In the genomic region with DNA sequence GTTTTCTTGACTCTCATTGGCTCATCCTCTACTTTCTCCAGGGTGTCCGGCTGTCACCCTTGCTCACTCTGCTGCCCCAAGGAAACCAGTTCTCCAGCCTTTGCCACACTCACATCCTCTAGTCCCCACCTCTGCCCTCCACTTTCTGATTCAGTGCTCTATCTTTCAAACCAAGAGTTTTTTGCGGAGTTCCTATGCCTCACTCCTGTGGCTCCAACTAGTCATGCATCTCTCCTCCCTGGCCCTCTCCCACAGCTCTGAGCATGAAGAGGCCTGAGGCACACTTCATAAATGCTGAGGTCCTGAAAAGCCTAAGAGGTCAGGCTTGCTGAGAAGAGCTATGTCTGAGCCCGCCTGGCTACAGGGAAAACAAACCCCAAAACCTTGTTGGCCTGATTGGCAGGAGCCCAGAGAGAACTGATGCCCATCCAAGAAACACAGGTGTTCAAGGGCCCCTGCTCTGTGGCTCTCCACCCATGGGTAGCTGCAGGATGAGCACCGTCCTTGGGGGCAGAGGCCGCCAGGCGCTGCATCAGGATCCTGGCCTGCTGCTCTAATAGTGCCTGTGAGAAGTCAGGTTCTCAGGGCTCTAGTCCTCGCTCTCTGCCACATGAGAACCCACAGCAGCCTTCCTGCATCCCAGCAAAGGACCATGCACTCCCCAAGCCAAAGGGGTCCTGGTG, we compare ENCODE assay signal across 17 cellular contexts. TPM values are rescaled to one million over a fixed set of nuclear protein-coding genes. Genes with fewer than 3 reads are reported as not detected.
DNase-seq lines count a peak whose midpoint lies in the region; ATAC-seq, FAIRE-seq and TF ChIP-seq lines count a peak whose summit lies in the region.
"Had no signal": no experiment of that assay in that cellular context is flagged by ENCODE, and none has a peak within 500 bp of the region (broad histone marks: within the 10 kb centered on the region; RNA-seq: fewer than 3 reads in every experiment).

No MANE protein-coding gene starts in this region.

- peak overlapping the region; percentile 86 for H3K9ac ChIP-seq in HepG2 (ENCODE audit: insufficient read depth, low read depth, low read length)
- H3K9ac ChIP-seq in subcutaneous abdominal adipose tissue (ENCODE audit: low read length in 5 of 5) = peak overlapping the region in 1 of 5 donors; percentile 22

- no peak for TF ChIP-seq POLR2A in HepG2 (IDR thresholded peaks at IDR 0.05; ENCODE audit: insufficient read depth in 1 of 2, low read depth in 2 of 2, low read length in 2 of 2)

- H3K4me1 ChIP-seq in Panc1 (ENCODE audit: control insufficient read depth, insufficient read depth, low read length) (no peaks in the 10 kb centered on the region), HepG2 (ENCODE audit: insufficient read depth, low read length) (peaks cover 54% of the 10 kb centered on the region), subcutaneous abdominal adipose tissue (ENCODE audit: control insufficient read depth in 5 of 5, insufficient read depth in 5 of 5, low read length in 5 of 5) (peaks cover 25 to 73% (median 65%) of the 10 kb centered on the region in 5 donors)

- CTCF ChIA-PET in Panc1 (lab: Charles Lee) (interaction anchor here (0.7 kb wide), 1 partner anchor 230 kb away, joined by 3 read pairs; no protein-coding TSS in a partner anchor), HepG2 (lab: Yijun Ruan, JAX; ENCODE audit: low intra/inter-chr PET ratio, low total read pairs) (no interaction called here)

- H4K20me1 ChIP-seq in HepG2 (ENCODE audit: insufficient read depth, low read length) = no peaks in the 10 kb centered on the region

- no peak overlapping the region for H2AFZ ChIP-seq in HepG2 (ENCODE audit: low read length)

- H3K9me3 ChIP-seq in Panc1 (ENCODE audit: control insufficient read depth, insufficient read depth, low read depth, low read length) = no peaks in the 10 kb centered on the region
- H3K9me3 ChIP-seq in HepG2 (ENCODE audit: low read length) = no peaks in the 10 kb centered on the region
- no peaks in the 10 kb centered on the region for H3K9me3 ChIP-seq in subcutaneous abdominal adipose tissue (ENCODE audit: control insufficient read depth in 5 of 5, low read length in 5 of 5)
- H3K9me3 ChIP-seq: ascending aorta, psoas muscle had no signal

- DNase-seq in Panc1 (ENCODE audit: low read depth, low spot score) (no peak), cerebellar cortex (ENCODE audit: low spot score) (peak; percentile 39), HepG2 (ENCODE audit: low spot score) (no peak), DMS53 treated with DMSO at 0.1 percent for 48 hours (lab: John Stamatoyannopoulos, UW; ENCODE audit: unreplicated experiment) (no peak), DMS53 (lab: John Stamatoyannopoulos, UW) (no peak), A172 (ENCODE audit: low spot score) (no peak), hypothalamus (lab: John Stamatoyannopoulos, UW) (no peak)
- DNase-seq: activated CD4-positive, alpha-beta T cell treated with anti-CD3 and anti-CD28 coated beads for 36 hours; activated T-cell treated with anti-CD3 and anti-CD28 coated beads, Interleukin-2, amount 50 U/mL, for 4 hours; CD4-positive, CD25-positive, alpha-beta regulatory T cell; effector CD8-positive, alpha-beta T cell; NCI-H1105 had no signal

- no TSS peak for BruUV-seq in Panc1 (replicated peaks; lab: Mats Ljungman, UMichigan)
- no TSS peak for BruUV-seq in HepG2 (replicated peaks; lab: Mats Ljungman, UMichigan)

- H3K36me3 ChIP-seq in Panc1 (ENCODE audit: control insufficient read depth, insufficient read depth, low read length) (no peaks in the 10 kb centered on the region), HepG2 (replicated peaks in 1 of 2; ENCODE audit: control insufficient read depth in 1 of 2, insufficient read depth in 2 of 2, low read length in 2 of 2) (no peaks in the 10 kb centered on the region), subcutaneous abdominal adipose tissue (ENCODE audit: control insufficient read depth in 5 of 5, insufficient read depth in 5 of 5, low read length in 5 of 5) (no peaks in the 10 kb centered on the region)
- H3K36me3 ChIP-seq: ascending aorta had no signal

- intact Hi-C loops in Panc1 (cut with micrococcal nuclease; ENCODE audit: unreplicated experiment) (no loop called here), HepG2 (cut with micrococcal nuclease; ENCODE audit: unreplicated experiment) (no loop called here)

- no peak for TF ChIP-seq RAD21 in HepG2 (CRISPR knock-in tag; IDR thresholded peaks at IDR 0.05)

- TF ChIP-seq EP300 in HepG2 (IDR thresholded peaks at IDR 0.05; ENCODE audit: low read depth in 2 of 2, low read length in 2 of 2) (no peak), HepG2 (CRISPR knock-in tag; IDR thresholded peaks at IDR 0.05; ENCODE audit: borderline replicate concordance) (no peak)

- in situ Hi-C loops in Panc1 (cut with HindIII; ENCODE audit: low pct_unique_long_range_greater_than_20kb, low sequenced_read_pairs) (no loop called here), HepG2 (cut with HindIII; ENCODE audit: extremely low pct_ligation_motif_present, low pct_unique_long_range_greater_than_20kb) (no loop called here)

- WGBS in HepG2 (ENCODE audit: low lambda C conversion rate) = 98% methylated on average over 7 of the region's 7 CpGs

- ATAC-seq in Panc1 (peak; percentile 44), HepG2 (no peak)
- ATAC-seq: activated CD4-positive, alpha-beta T cell treated with anti-CD3 and anti-CD28 coated beads for 36 hours; activated T-cell treated with anti-CD3 and anti-CD28 coated beads, Interleukin-2, amount 50 U/mL, for 4 hours had no signal

- H3K27me3 ChIP-seq in Panc1 (ENCODE audit: control insufficient read depth, insufficient read depth, low read length) = no peaks in the 10 kb centered on the region
- H3K27me3 ChIP-seq in HepG2 (ENCODE audit: control insufficient read depth in 1 of 2, insufficient read depth in 2 of 2, low read length in 2 of 2) = no peaks in the 10 kb centered on the region
- no peaks in the 10 kb centered on the region for H3K27me3 ChIP-seq in subcutaneous abdominal adipose tissue (ENCODE audit: control insufficient read depth in 5 of 5, insufficient read depth in 4 of 5, low read length in 5 of 5)
- H3K27me3 ChIP-seq: ascending aorta, foreskin keratinocyte had no signal

- POLR2A ChIA-PET in Panc1 (lab: Charles Lee) (no interaction called here), HepG2 (lab: Yijun Ruan, JAX) (interaction anchor here (0.9 to 4.8 kb wide), 8 partner anchors 9 to 164 kb away, joined by 3 to 78 read pairs (median 22); a partner anchor contains a TSS)

- no peaks in the 10 kb centered on the region for H3K79me2 ChIP-seq in HepG2 (ENCODE audit: insufficient read depth, low read length)

- H3K4me2 ChIP-seq in HepG2 (ENCODE audit: low read depth, low read length) = no peak overlapping the region

- TF ChIP-seq CTCF in Panc1 (IDR thresholded peaks at IDR 0.05) = no peak
- TF ChIP-seq CTCF in HepG2 (CRISPR knock-in tag; IDR thresholded peaks at IDR 0.05) = no peak

- FAIRE-seq in HepG2 (lab: Jason Lieb, UNC) = no peak
- FAIRE-seq: RCC 7860 had no signal

- H3K4me3 ChIP-seq in Panc1 (ENCODE audit: low read depth in 2 of 2, low read length in 2 of 2) = no peak overlapping the region
- H3K4me3 ChIP-seq in HepG2 (replicated peaks in 1 of 3; ENCODE audit: insufficient read depth in 1 of 3, low read depth in 2 of 3, low read length in 3 of 3) = no peak overlapping the region
- no peak overlapping the region for H3K4me3 ChIP-seq in subcutaneous abdominal adipose tissue (ENCODE audit: low read depth in 1 of 5, low read length in 5 of 5)
- H3K4me3 ChIP-seq: ascending aorta, psoas muscle had no signal

- H3K27ac ChIP-seq in Panc1 (ENCODE audit: low read length) = no peak overlapping the region
- H3K27ac ChIP-seq in HepG2 (ENCODE audit: extremely low read length, insufficient read depth, low read length) = peak overlapping the region; percentile 95
- H3K27ac ChIP-seq in subcutaneous abdominal adipose tissue (ENCODE audit: low read depth, low read length) = peak overlapping the region; percentile 34
- H3K27ac ChIP-seq: foreskin keratinocyte, psoas muscle had no signal

RNA-seq across cellular contexts. Expression of a gene that starts 42.1 kb away (rescaled TPM):
- 46.1 TPM for total RNA-seq in Panc1 (2021; ENCODE audit: unreplicated experiment)
- 45.1 TPM for polyA plus RNA-seq in Panc1 (2012; ENCODE audit: insufficient read length)
- 22.0 and 22.8 TPM in 2 replicates for total RNA-seq in HepG2 (2016; rRNA removed; fragmentation: Illumina TruSeq; extraction: Trizol)
- 4.7 and 4.9 TPM in 2 replicates for total RNA-seq in HepG2 (2016; cell fraction: cytosol; rRNA removed; fragmentation: Illumina TruSeq; extraction: Trizol; ENCODE audit: low read depth)
- 18.5 and 23.5 TPM in 2 replicates for total RNA-seq in HepG2 (2016; cell fraction: insoluble cytoplasmic fraction; rRNA removed; fragmentation: Illumina TruSeq; extraction: Trizol)
- total RNA-seq in HepG2 (2016; cell fraction: membrane; rRNA removed; fragmentation: Illumina TruSeq; extraction: Trizol) = 12.9 and 13.2 TPM in 2 replicates
- 16.8 and 19.0 TPM in 2 replicates for total RNA-seq in HepG2 (2016; cell fraction: nucleus; rRNA removed; fragmentation: Illumina TruSeq; extraction: Trizol)
- 15.2 and 17.3 TPM in 2 replicates for polyA plus RNA-seq in HepG2 (2011; rRNA removed)
- polyA plus RNA-seq in HepG2 (2011; cell fraction: cytosol; rRNA removed) = 9.2 and 11.9 TPM in 2 replicates
- polyA plus RNA-seq in HepG2 (2011; cell fraction: nucleus; rRNA removed) = 20.1 and 23.4 TPM in 2 replicates
- polyA plus RNA-seq in HepG2 (2012) = 13.4 and 14.5 TPM in 2 replicates
- polyA plus RNA-seq in HepG2 (2016; cell fraction: cytosol; fragmentation: Illumina TruSeq; extraction: Trizol; ENCODE audit: low read depth) = 5.3 and 5.4 TPM in 2 replicates
- 19.1 and 22.3 TPM in 2 replicates for polyA plus RNA-seq in HepG2 (2016; cell fraction: insoluble cytoplasmic fraction; fragmentation: Illumina TruSeq; extraction: Trizol; ENCODE audit: low read depth)
- polyA plus RNA-seq in HepG2 (2016; cell fraction: membrane; fragmentation: Illumina TruSeq; extraction: Trizol; ENCODE audit: low read depth) = 8.7 and 10.7 TPM in 2 replicates
- 19.4 and 22.9 TPM in 2 replicates for polyA plus RNA-seq in HepG2 (2016; cell fraction: nucleus; fragmentation: Illumina TruSeq; extraction: Trizol; ENCODE audit: insufficient read depth, low read depth)
- polyA minus RNA-seq in HepG2 (2011; rRNA and poly(A)+ RNA removed; ENCODE audit: low replicate concordance) = 14.3 and 29.5 TPM in 2 replicates
- polyA minus RNA-seq in HepG2 (2011; cell fraction: cytosol; rRNA and poly(A)+ RNA removed) = 11.9 and 13.8 TPM in 2 replicates
- polyA minus RNA-seq in HepG2 (2011; cell fraction: nucleus; rRNA and poly(A)+ RNA removed) = 28.6 and 28.8 TPM in 2 replicates
- total RNA-seq in A172 (2014; rRNA removed; shearing (Covaris generic)) = 32.3 and 43.9 TPM in 2 replicates

RNA-seq across cellular contexts. Expression of a gene that starts 58.1 kb away (rescaled TPM):
- not detected for total RNA-seq in Panc1 (2021; ENCODE audit: unreplicated experiment)
- not detected for polyA plus RNA-seq in Panc1 (2012; ENCODE audit: insufficient read length)
- 10.2 and 15.0 TPM in 2 replicates for total RNA-seq in HepG2 (2016; rRNA removed; fragmentation: Illumina TruSeq; extraction: Trizol)
- 1.6 and 1.8 TPM in 2 replicates for total RNA-seq in HepG2 (2016; cell fraction: cytosol; rRNA removed; fragmentation: Illumina TruSeq; extraction: Trizol; ENCODE audit: low read depth)
- 9.2 and 15.1 TPM in 2 replicates for total RNA-seq in HepG2 (2016; cell fraction: insoluble cytoplasmic fraction; rRNA removed; fragmentation: Illumina TruSeq; extraction: Trizol)
- total RNA-seq in HepG2 (2016; cell fraction: membrane; rRNA removed; fragmentation: Illumina TruSeq; extraction: Trizol) = 5.3 and 5.6 TPM in 2 replicates
- 16.7 and 18.1 TPM in 2 replicates for total RNA-seq in HepG2 (2016; cell fraction: nucleus; rRNA removed; fragmentation: Illumina TruSeq; extraction: Trizol)
- polyA plus RNA-seq in HepG2 (2011; rRNA removed) = 1.6 and 3.0 TPM in 2 replicates
- 1.5 and 1.9 TPM in 2 replicates for polyA plus RNA-seq in HepG2 (2011; cell fraction: cytosol; rRNA removed)
- polyA plus RNA-seq in HepG2 (2011; cell fraction: nucleus; rRNA removed) = 6.3 and 9.6 TPM in 2 replicates
- polyA plus RNA-seq in HepG2 (2012) = 4.5 and 5.8 TPM in 2 replicates
- polyA plus RNA-seq in HepG2 (2016; cell fraction: cytosol; fragmentation: Illumina TruSeq; extraction: Trizol; ENCODE audit: low read depth) = 0.75 and 0.80 TPM in 2 replicates
- polyA plus RNA-seq in HepG2 (2016; cell fraction: insoluble cytoplasmic fraction; fragmentation: Illumina TruSeq; extraction: Trizol; ENCODE audit: low read depth) = 5.6 and 5.9 TPM in 2 replicates
- polyA plus RNA-seq in HepG2 (2016; cell fraction: membrane; fragmentation: Illumina TruSeq; extraction: Trizol; ENCODE audit: low read depth) = 2.3 and 2.7 TPM in 2 replicates
- 19.8 and 21.2 TPM in 2 replicates for polyA plus RNA-seq in HepG2 (2016; cell fraction: nucleus; fragmentation: Illumina TruSeq; extraction: Trizol; ENCODE audit: insufficient read depth, low read depth)
- 5.0 TPM in 1 of 2 replicates, not detected in the other for polyA minus RNA-seq in HepG2 (2011; rRNA and poly(A)+ RNA removed; ENCODE audit: low replicate concordance)
- 2.5 and 4.1 TPM in 2 replicates for polyA minus RNA-seq in HepG2 (2011; cell fraction: cytosol; rRNA and poly(A)+ RNA removed)
- polyA minus RNA-seq in HepG2 (2011; cell fraction: nucleus; rRNA and poly(A)+ RNA removed) = 2.4 and 4.5 TPM in 2 replicates
- 0.10 and 0.24 TPM in 2 replicates for total RNA-seq in A172 (2014; rRNA removed; shearing (Covaris generic))
- total RNA-seq: foreskin keratinocyte had no signal
- polyA plus RNA-seq: foreskin keratinocyte had no signal
